8 cellular contexts compared by ENCODE assay signal in the genomic region with DNA sequence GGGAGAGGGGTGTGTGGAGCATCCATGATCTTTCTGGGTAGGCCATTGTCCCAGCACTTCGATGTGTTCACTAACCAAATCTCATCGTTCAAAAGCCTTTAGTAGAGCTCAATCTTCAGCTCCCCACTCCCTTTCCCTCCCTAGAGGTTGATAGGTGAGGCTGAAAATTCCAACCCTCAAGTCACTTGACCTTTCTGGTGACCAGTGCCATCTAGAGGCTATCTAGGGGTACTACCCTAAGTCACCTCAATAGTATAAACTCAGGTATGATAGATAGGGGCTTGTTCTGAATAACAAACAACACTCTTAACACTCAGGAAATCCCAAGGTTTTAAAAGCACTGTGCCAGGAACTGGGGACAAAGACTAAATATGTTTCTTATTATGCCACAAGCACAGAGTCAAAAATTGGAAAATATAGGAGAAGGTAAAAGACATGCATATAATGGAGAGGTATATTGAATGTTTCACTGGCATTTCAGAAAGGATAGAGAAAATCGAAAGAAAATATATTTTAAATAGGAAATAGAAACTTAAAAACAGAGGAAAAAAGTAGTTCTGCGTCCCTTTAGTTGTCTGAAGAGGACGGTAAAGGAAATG. TPM values are rescaled to one million over a fixed set of nuclear protein-coding genes. Genes with fewer than 3 reads are reported as not detected.
DNase-seq lines count a peak whose midpoint lies in the region; ATAC-seq and TF ChIP-seq lines count a peak whose summit lies in the region.

No MANE protein-coding gene starts in this region.

- TF ChIP-seq CTCF in activated B cell treated with CpG ODN at 0.5 μM for 24 hours (IDR thresholded peaks at IDR 0.05) (peak; percentile 97), stomach (IDR thresholded peaks at IDR 0.05) (peak in 4 of 7 experiments; percentile 20 to 45 (median 36))

- CTCF ChIA-PET in activated B cell treated with CpG ODN at 0.5 μM for 24 hours (lab: Charles Lee) = interaction anchor here (0.6 to 4.2 kb wide), 16 partner anchors 13 to 200 kb away, joined by 3 to 40 read pairs (median 4); no protein-coding TSS in a partner anchor

- no peaks in the 10 kb centered on the region for H3K36me3 ChIP-seq in stomach

- H3K9me3 ChIP-seq in stomach = peaks cover 0 to 3% (median 0%) of the 10 kb centered on the region in 4 donors

- no peaks in the 10 kb centered on the region for H3K9me3 Mint-ChIP-seq in activated B cell treated with CpG ODN at 0.5 μM for 24 hours

- H3K27ac ChIP-seq in stomach = no peak overlapping the region

- POLR2A ChIA-PET in activated B cell treated with CpG ODN at 0.5 μM for 24 hours (lab: Charles Lee) = no interaction called here

- peaks cover 34% of the 10 kb centered on the region for H3K4me1 Mint-ChIP-seq in activated B cell treated with CpG ODN at 0.5 μM for 24 hours

- H3K27ac Mint-ChIP-seq in activated B cell treated with CpG ODN at 0.5 μM for 24 hours = no peak overlapping the region

- H3K27me3 Mint-ChIP-seq in activated B cell treated with CpG ODN at 0.5 μM for 24 hours = no peaks in the 10 kb centered on the region

- peak; percentile 78 for ATAC-seq in GM19438 (IDR thresholded peaks at IDR 0.05; ENCODE audit: low read depth, unreplicated experiment)
- ATAC-seq in activated B cell treated with CpG ODN at 0.5 μM for 24 hours (ENCODE audit: low read depth) = peak; percentile 92
- ATAC-seq in HG03025 (IDR thresholded peaks at IDR 0.05; ENCODE audit: low FRiP score, unreplicated experiment) = no peak

- no peak overlapping the region for H3K4me3 Mint-ChIP-seq in activated B cell treated with CpG ODN at 0.5 μM for 24 hours

- no peak overlapping the region for H3K4me3 ChIP-seq in stomach

- DNase-seq in DMS 273 treated with DMSO at 0.1 percent for 48 hours (lab: John Stamatoyannopoulos, UW) = peak; percentile 26
- DNase-seq in NCI-H187 treated with DMSO at 0.1 percent for 48 hours (lab: John Stamatoyannopoulos, UW) = peak; percentile 11
- DNase-seq in activated B cell treated with CpG ODN at 0.5 μM for 24 hours = no peak
- DNase-seq in glomerular visceral epithelial cell (ENCODE audit: extremely low spot score) = peak; percentile 31
- DNase-seq in stomach = no peak
- no peak for DNase-seq in activated CD8-positive, alpha-beta memory T cell treated with anti-CD3 and anti-CD28 coated beads, Interleukin-2, amount 50 U/mL, for 4 hours

- no peak for TF ChIP-seq POLR2A in stomach (IDR thresholded peaks at IDR 0.05)

- H3K4me1 ChIP-seq in stomach = no peaks in the 10 kb centered on the region

- WGBS in stomach, 5 donors = 42 to 50% (median 47%) methylated on average over 5 of the region's 5 CpGs

- intact Hi-C loops in activated B cell treated with CpG ODN at 0.5 μM for 24 hours (cut with micrococcal nuclease) (loop anchor here (1.0 to 5.0 kb wide), 4 partner anchors 43 to 162 kb away; partner anchors contain the start of gene CD53), stomach (cut with DNase I; ENCODE audit: low total_unique reads) (no loop called here)

- H3K36me3 Mint-ChIP-seq in activated B cell treated with CpG ODN at 0.5 μM for 24 hours (ENCODE audit: low read depth) = no peaks in the 10 kb centered on the region

- H3K27me3 ChIP-seq in stomach = no peaks in the 10 kb centered on the region

- TF ChIP-seq EP300 in stomach (IDR thresholded peaks at IDR 0.05) = no peak

RNA-seq across cellular contexts. Expression of gene CD53, which starts 42.9 kb away (rescaled TPM):
- total RNA-seq in activated B cell treated with CpG ODN at 0.5 μM for 24 hours (491 and 522 TPM in 2 replicates), stomach (10 to 100 TPM in 3 of 5 donors, 1 to 10 TPM in 1, not detected in 1; 3.1 to 70.6 (median 49.4) TPM)
- 10 to 100 TPM; 15.6 to 23.0 (median 21.0) TPM for polyA plus RNA-seq in stomach

Comparison
In these comparisons a context has a peak if more than half of its experiments do, and no peak if none do; other contexts are left out.
1. DNase-seq: peak in DMS 273 treated with DMSO at 0.1 percent for 48 hours (single experiment), NCI-H187 treated with DMSO at 0.1 percent for 48 hours (single experiment) and glomerular visceral epithelial cell (single experiment); none in activated B cell treated with CpG ODN at 0.5 μM for 24 hours (single experiment), stomach (single experiment) and activated CD8-positive, alpha-beta memory T cell treated with anti-CD3 and anti-CD28 coated beads, Interleukin-2, amount 50 U/mL, for 4 hours (single experiment).